ENCODE assay signal across 18 cellular contexts in genomic region chr10:117968354-117969182, GRCh38.
"Had no signal": no experiment of that assay in that cellular context is flagged by ENCODE, and none has a peak within 500 bp of the region (broad histone marks: within the 10 kb centered on the region; RNA-seq: fewer than 3 reads in every experiment).

No MANE protein-coding gene starts in this region.

- H3K27ac Mint-ChIP-seq: activated CD4-positive, alpha-beta memory T cell treated with anti-CD3 and anti-CD28 coated beads, Interleukin-2, amount 10 ng/mL, durations not matched to agents 7 days and 5 days; activated naive CD4-positive, alpha-beta T cell treated with anti-CD3 and anti-CD28 coated beads, Interleukin-2, amount 50 U/mL, for 24 hours; activated T-cell treated with anti-CD3 and anti-CD28 coated beads, Interleukin-2, amount 50 U/mL, for 24 hours; naive thymus-derived CD8-positive, alpha-beta T cell; WTC11 had no signal

- H3K4me3 ChIP-seq: colonic mucosa, left ventricle myocardium inferior, smooth muscle cell, tibial nerve, vagina had no signal

- H3K4me2 ChIP-seq: smooth muscle cell had no signal

- H3K36me3 Mint-ChIP-seq: activated naive CD4-positive, alpha-beta T cell treated with anti-CD3 and anti-CD28 coated beads, Interleukin-2, amount 50 U/mL, for 24 hours; WTC11 had no signal

- H3K27ac ChIP-seq: colonic mucosa, left ventricle myocardium inferior, tibial nerve, vagina had no signal

- H3K4me1 Mint-ChIP-seq: activated CD4-positive, alpha-beta memory T cell treated with anti-CD3 and anti-CD28 coated beads, Interleukin-2, amount 10 ng/mL, durations not matched to agents 7 days and 5 days; activated naive CD4-positive, alpha-beta T cell treated with anti-CD3 and anti-CD28 coated beads, Interleukin-2, amount 50 U/mL, for 24 hours; naive thymus-derived CD8-positive, alpha-beta T cell had no signal

- ATAC-seq: esophagus mucosa; naive thymus-derived CD8-positive, alpha-beta T cell; WTC11 had no signal

- H3K36me3 ChIP-seq: colonic mucosa, left ventricle myocardium inferior, tibial nerve, vagina had no signal

- H3K9me3 Mint-ChIP-seq: activated CD4-positive, alpha-beta memory T cell treated with anti-CD3 and anti-CD28 coated beads, Interleukin-2, amount 10 ng/mL, durations not matched to agents 7 days and 5 days; activated naive CD4-positive, alpha-beta T cell treated with anti-CD3 and anti-CD28 coated beads, Interleukin-2, amount 50 U/mL, for 24 hours; activated T-cell treated with anti-CD3 and anti-CD28 coated beads, Interleukin-2, amount 50 U/mL, for 24 hours had no signal

- DNase-seq: activated CD4-positive, alpha-beta memory T cell treated with anti-CD3 and anti-CD28 coated beads, Interleukin-2, amount 10 ng/mL, durations not matched to agents 7 days and 5 days; activated CD4-positive, alpha-beta T cell treated with anti-CD3 and anti-CD28 coated beads for 4 hours; activated effector memory CD4-positive, alpha-beta T cell treated with Interleukin-2 at 50 U/mL for 16 hours; activated T-cell treated with anti-CD3 and anti-CD28 coated beads, Interleukin-2, amount 50 U/mL, for 24 hours; caudate nucleus; colonic mucosa; left ventricle myocardium inferior; naive thymus-derived CD8-positive, alpha-beta T cell; stimulated activated CD4-positive, alpha-beta T cell treated with anti-CD3 and anti-CD28 coated beads, Interleukin-4, amount 100 ng/mL, for 4 hours; stimulated activated CD8-positive, alpha-beta memory T cell treated with anti-CD3 and anti-CD28 coated beads, Interleukin-4, amount 100 ng/mL, for 48 hours; stimulated activated naive CD4-positive, alpha-beta T cell treated with Interleukin-2 at 50 U/mL for 16 hours; substantia nigra had no signal

- H3K4me3 Mint-ChIP-seq: activated CD4-positive, alpha-beta memory T cell treated with anti-CD3 and anti-CD28 coated beads, Interleukin-2, amount 10 ng/mL, durations not matched to agents 7 days and 5 days; activated naive CD4-positive, alpha-beta T cell treated with anti-CD3 and anti-CD28 coated beads, Interleukin-2, amount 50 U/mL, for 24 hours; activated T-cell treated with anti-CD3 and anti-CD28 coated beads, Interleukin-2, amount 50 U/mL, for 24 hours; naive thymus-derived CD8-positive, alpha-beta T cell; WTC11 had no signal

- H3K9me3 ChIP-seq: colonic mucosa, tibial nerve, vagina had no signal

- H3K27me3 ChIP-seq: colonic mucosa, tibial nerve, vagina had no signal

- H3K4me1 ChIP-seq: colonic mucosa, left ventricle myocardium inferior, tibial nerve, vagina had no signal
